ENCODE assay signal across 12 cellular contexts in genomic region chr4:89558147-89558546, GRCh38.
DNase-seq lines count a peak whose midpoint lies in the region; ATAC-seq and TF ChIP-seq lines count a peak whose summit lies in the region.
"Had no signal": no experiment of that assay in that cellular context is flagged by ENCODE, and none has a peak within 500 bp of the region (broad histone marks: within the 10 kb centered on the region; RNA-seq: fewer than 3 reads in every experiment).

No MANE protein-coding gene starts in this region.

- no peak for DNase-seq in CD14-positive monocyte (ENCODE audit: low spot score)
- DNase-seq in H4 (ENCODE audit: low spot score): peak; percentile 51
- DNase-seq in SK-MEL-5 (ENCODE audit: low read depth, low spot score): peak; percentile 65
- peak; percentile 18 for DNase-seq in foreskin melanocyte
- DNase-seq in substantia nigra (lab: John Stamatoyannopoulos, UW): no peak
- DNase-seq: activated naive CD4-positive, alpha-beta T cell treated with Interleukin-2 at 50 U/mL for 16 hours; GF-D8; T1000; testis had no signal

- no peak overlapping the region for H3K27ac Mint-ChIP-seq in CD14-positive monocyte
- no peak overlapping the region for H3K27ac Mint-ChIP-seq in stimulated activated memory B cell treated with anti-CD40 and anti-IgM and Interleukin-4, amounts not matched to agents 10 μg/mL and 1 μg/mL and 100 μg/mL, for 72 hours

- in situ Hi-C loops in SK-MEL-5 (cut with HindIII; ENCODE audit: low pct_unique_long_range_greater_than_20kb, low sequenced_read_pairs): no loop called here

- ATAC-seq in HG03135 (IDR thresholded peaks at IDR 0.05; ENCODE audit: unreplicated experiment) (no peak), GM21367 (IDR thresholded peaks at IDR 0.05; ENCODE audit: unreplicated experiment) (no peak)
- ATAC-seq in stimulated activated memory B cell treated with anti-CD40 and anti-IgM and Interleukin-4, amounts not matched to agents 10 μg/mL and 1 μg/mL and 100 μg/mL, for 72 hours: no peak

- no peak overlapping the region for H3K4me3 Mint-ChIP-seq in CD14-positive monocyte
- no peak overlapping the region for H3K4me3 Mint-ChIP-seq in stimulated activated memory B cell treated with anti-CD40 and anti-IgM and Interleukin-4, amounts not matched to agents 10 μg/mL and 1 μg/mL and 100 μg/mL, for 72 hours

- no peaks in the 10 kb centered on the region for H3K36me3 Mint-ChIP-seq in CD14-positive monocyte
- H3K36me3 Mint-ChIP-seq in stimulated activated memory B cell treated with anti-CD40 and anti-IgM and Interleukin-4, amounts not matched to agents 10 μg/mL and 1 μg/mL and 100 μg/mL, for 72 hours: no peaks in the 10 kb centered on the region

- peaks cover 0 to 1% (median 1%) of the 10 kb centered on the region in 3 donors for H3K27me3 Mint-ChIP-seq in CD14-positive monocyte (ENCODE audit: low read depth in 3 of 3)
- H3K27me3 Mint-ChIP-seq in stimulated activated memory B cell treated with anti-CD40 and anti-IgM and Interleukin-4, amounts not matched to agents 10 μg/mL and 1 μg/mL and 100 μg/mL, for 72 hours: no peaks in the 10 kb centered on the region

- intact Hi-C loops in CD14-positive monocyte (cut with micrococcal nuclease): no loop called here

- no peaks in the 10 kb centered on the region for H3K9me3 Mint-ChIP-seq in CD14-positive monocyte
- H3K9me3 Mint-ChIP-seq in stimulated activated memory B cell treated with anti-CD40 and anti-IgM and Interleukin-4, amounts not matched to agents 10 μg/mL and 1 μg/mL and 100 μg/mL, for 72 hours: no peaks in the 10 kb centered on the region

- TF ChIP-seq CTCF in CD14-positive monocyte (IDR thresholded peaks at IDR 0.05): peak; percentile 29

- H3K27ac ChIP-seq in substantia nigra (ENCODE audit: low read depth, low read length, poor library complexity, severe bottlenecking): no peak overlapping the region
- H3K27ac ChIP-seq: testis had no signal

- no peaks in the 10 kb centered on the region for H3K4me1 Mint-ChIP-seq in CD14-positive monocyte
- H3K4me1 Mint-ChIP-seq in stimulated activated memory B cell treated with anti-CD40 and anti-IgM and Interleukin-4, amounts not matched to agents 10 μg/mL and 1 μg/mL and 100 μg/mL, for 72 hours: no peaks in the 10 kb centered on the region

Comparison
In these comparisons a context has a peak if more than half of its experiments do, and no peak if none do; other contexts are left out.
1. DNase-seq: peak in H4 (single experiment), SK-MEL-5 (single experiment) and foreskin melanocyte (single experiment); none in CD14-positive monocyte (single experiment) and substantia nigra (0 of 49).